19 cellular contexts compared by ENCODE assay signal in the genomic region with DNA sequence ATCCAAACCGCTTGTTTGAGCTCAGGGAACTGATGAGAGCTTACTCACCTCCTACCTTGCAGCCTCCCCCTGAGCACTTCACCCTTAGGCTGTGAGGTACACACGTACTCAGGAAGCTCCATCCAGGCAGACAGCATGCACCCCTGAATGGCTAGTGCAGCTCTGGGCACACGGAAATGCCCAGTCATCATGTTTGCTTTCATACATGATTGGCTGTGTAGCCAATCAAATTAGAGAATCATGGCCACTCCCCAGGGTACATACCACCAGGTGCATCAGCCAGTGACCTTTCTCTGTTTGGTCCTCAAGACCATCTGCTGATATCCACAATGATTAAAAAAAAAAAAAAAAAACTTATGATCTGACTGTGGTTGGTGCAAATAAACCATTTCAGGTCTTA.
"Had no signal": no experiment of that assay in that cellular context is flagged by ENCODE, and none has a peak within 500 bp of the region (broad histone marks: within the 10 kb centered on the region; RNA-seq: fewer than 3 reads in every experiment).

No MANE protein-coding gene starts in this region.

- H3K27ac ChIP-seq: breast epithelium, left ventricle myocardium inferior, suprapubic skin, upper lobe of left lung, VCaP had no signal

- H3K9me3 ChIP-seq: suprapubic skin, upper lobe of left lung had no signal

- DNase-seq: activated CD4-positive, alpha-beta memory T cell treated with anti-CD3 and anti-CD28 coated beads for 36 hours; activated gamma-delta T cell; activated naive CD8-positive, alpha-beta T cell treated with anti-CD3 and anti-CD28 coated beads for 36 hours; activated T-cell treated with anti-CD3 and anti-CD28 coated beads, Interleukin-2, amount 50 U/mL, for 48 hours; anterior cingulate cortex; heart left ventricle; left ventricle myocardium inferior; natural killer cell; nucleus accumbens; stimulated activated CD4-positive, alpha-beta T cell treated with anti-CD3 and anti-CD28 coated beads, Interleukin-12 subunit alpha, Interleukin-12 subunit beta, amount 100 ng/mL, for 4 hours; stimulated activated CD4-positive, alpha-beta T cell treated with anti-CD3 and anti-CD28 coated beads, Interleukin-2, amount 100 ng/mL, for 48 hours; stimulated activated naive CD4-positive, alpha-beta T cell treated with Interleukin-2 at 50 U/mL for 16 hours; T-helper 9 cell; upper lobe of left lung had no signal

- FAIRE-seq: frontal cortex, islet of Langerhans had no signal

- H3K36me3 ChIP-seq: breast epithelium, left ventricle myocardium inferior, suprapubic skin, upper lobe of left lung had no signal

- H3K4me1 ChIP-seq: breast epithelium, suprapubic skin had no signal

- H3K4me3 ChIP-seq: breast epithelium, heart left ventricle, left ventricle myocardium inferior, suprapubic skin, upper lobe of left lung had no signal

- H3K27me3 ChIP-seq: breast epithelium, heart left ventricle, suprapubic skin, upper lobe of left lung had no signal
